Comparison of ENCODE assay signal across 24 cellular contexts in genomic region chr18:4224031-4224704, GRCh38.
DNase-seq lines count a peak whose midpoint lies in the region; ATAC-seq, FAIRE-seq and TF ChIP-seq lines count a peak whose summit lies in the region.
"Had no signal": no experiment of that assay in that cellular context is flagged by ENCODE, and none has a peak within 500 bp of the region (broad histone marks: within the 10 kb centered on the region; RNA-seq: fewer than 3 reads in every experiment).

No MANE protein-coding gene starts in this region.

- POLR2A ChIA-PET in GM12878 (lab: Charles Lee) (no interaction called here), WTC11 (lab: Charles Lee) (interaction anchor here (1.0 kb wide), 1 partner anchor 13 kb away, joined by 3 read pairs; no protein-coding TSS in a partner anchor)

- no peak for TF ChIP-seq CTCF in MM.1S (IDR thresholded peaks at IDR 0.05; ENCODE audit: low read length)
- TF ChIP-seq CTCF in GM12878 (IDR thresholded peaks at IDR 0.05 in 2 of 3, conservative IDR thresholded peaks at IDR 0.05 in 1 of 3; ENCODE audit: control insufficient read depth in 2 of 3, extremely low read depth in 1 of 3, insufficient read depth in 1 of 3, low read depth in 3 of 3, low read length in 3 of 3) = no peak
- TF ChIP-seq CTCF in WTC11 (IDR thresholded peaks at IDR 0.05) = no peak

- H3K36me3 ChIP-seq in MM.1S (replicated peaks; ENCODE audit: insufficient read depth, low read length) = no peaks in the 10 kb centered on the region
- peaks cover 0 to 2% of the 10 kb centered on the region in 2 experiments; a peak in 2 of 4 replicates for H3K36me3 ChIP-seq in GM12878 (ENCODE audit: control insufficient read depth in 2 of 2, insufficient read depth in 2 of 2, low read length in 1 of 2)
- H3K36me3 ChIP-seq: BLaER1 treated with 17β-estradiol and CSF1 and Interleukin-3, amounts not matched to agents 10 nM and 100 nM had no signal

- H3K9me2 ChIP-seq in MM.1S (replicated peaks; ENCODE audit: insufficient read depth, low read length) = no peaks in the 10 kb centered on the region

- no peak for TF ChIP-seq EP300 in GM12878 (IDR thresholded peaks at IDR 0.05; ENCODE audit: borderline replicate concordance in 1 of 2, control insufficient read depth in 1 of 2, low read depth in 2 of 2, low read length in 2 of 2)

- ATAC-seq in GM18867 (IDR thresholded peaks at IDR 0.05; ENCODE audit: unreplicated experiment) (peak; percentile 50), GM12878 (peak; percentile 82), WTC11 (no peak), GM18861 (IDR thresholded peaks at IDR 0.05; ENCODE audit: unreplicated experiment) (no peak), GM18858 (IDR thresholded peaks at IDR 0.05; ENCODE audit: unreplicated experiment) (no peak)
- ATAC-seq: A549; CD8-positive, alpha-beta T cell had no signal

- RAD21 ChIA-PET in GM12878 (lab: Charles Lee; ENCODE audit: unreplicated experiment) = interaction anchor here (1.1 to 1.5 kb wide), 2 partner anchors 53 to 117 kb away, joined by 3 to 4 read pairs; no protein-coding TSS in a partner anchor

- CTCF ChIA-PET in GM12878 (lab: Yijun Ruan, JAX) = interaction anchor here (0.6 to 1.8 kb wide), 8 partner anchors 12 to 320 kb away, joined by 3 to 4 read pairs (median 3); no protein-coding TSS in a partner anchor
- CTCF ChIA-PET in WTC11 (lab: Charles Lee) = no interaction called here

- no peak for TF ChIP-seq RAD21 in GM12878 (IDR thresholded peaks at IDR 0.05; ENCODE audit: insufficient read depth, low read depth, low read length)

- in situ Hi-C loops in GM12878 (cut with MboI) = no loop called here

- H3K4me3 Mint-ChIP-seq in WTC11 = no peak overlapping the region
- H3K4me3 Mint-ChIP-seq: B cell; CD4-positive, alpha-beta T cell; CD8-positive, alpha-beta T cell had no signal

- H3K4me3 ChIP-seq in MM.1S (ENCODE audit: low read length) (no peak overlapping the region), GM12878 (no peak overlapping the region)
- H3K4me3 ChIP-seq: A549; BLaER1 treated with 17β-estradiol and CSF1 and Interleukin-3, amounts not matched to agents 10 nM and 100 nM had no signal

- 8% methylated on average over 4 of the region's 4 CpGs for WGBS in GM12878 (ENCODE audit: insufficient coverage, insufficient replicate concordance, low lambda C conversion rate, missing lambda C conversion rate)

- intact Hi-C loops in GM12878 (cut with micrococcal nuclease; ENCODE audit: unreplicated experiment) = no loop called here

- TF ChIP-seq POLR2A in GM12878 (IDR thresholded peaks at IDR 0.05; ENCODE audit: low read depth, low read length) = no peak

- H3K27ac ChIP-seq in MM.1S (ENCODE audit: low read length) = no peak overlapping the region
- H3K27ac ChIP-seq in GM12878 (ENCODE audit: control insufficient read depth, insufficient read depth) = no peak overlapping the region
- H3K27ac ChIP-seq: 22Rv1; A549; BLaER1 treated with 17β-estradiol and CSF1 and Interleukin-3, amounts not matched to agents 10 nM and 100 nM; C4-2B had no signal

- no peak overlapping the region for H2AFZ ChIP-seq in MM.1S (ENCODE audit: low read length)
- H2AFZ ChIP-seq in GM12878 (ENCODE audit: control insufficient read depth, low read depth, low read length) = no peak overlapping the region

- no peak overlapping the region for H3K4me2 ChIP-seq in MM.1S (ENCODE audit: low read depth, low read length)
- H3K4me2 ChIP-seq in GM12878 (ENCODE audit: control insufficient read depth, insufficient read depth) = no peak overlapping the region
- H3K4me2 ChIP-seq: A549; BLaER1 treated with 17β-estradiol and CSF1 and Interleukin-3, amounts not matched to agents 10 nM and 100 nM had no signal

- no peaks in the 10 kb centered on the region for H3F3A ChIP-seq in MM.1S (ENCODE audit: insufficient read depth, low read length)

- H3K27me3 Mint-ChIP-seq in WTC11 (ENCODE audit: low read depth) = no peaks in the 10 kb centered on the region
- H3K27me3 Mint-ChIP-seq: B cell; CD4-positive, alpha-beta T cell had no signal

- BruUV-seq in GM12878 (replicated peaks; lab: Mats Ljungman, UMichigan) = no TSS peak

- no peak overlapping the region for H3K27ac Mint-ChIP-seq in WTC11
- H3K27ac Mint-ChIP-seq: B cell; CD4-positive, alpha-beta T cell; CD8-positive, alpha-beta T cell had no signal

- peaks cover 14% of the 10 kb centered on the region for H3K4me1 Mint-ChIP-seq in WTC11
- H3K4me1 Mint-ChIP-seq: B cell had no signal

- H3K27me3 ChIP-seq in MM.1S (replicated peaks; ENCODE audit: insufficient read depth, low read length) (no peaks in the 10 kb centered on the region), GM12878 (replicated peaks in 1 of 2; ENCODE audit: control insufficient read depth in 2 of 2, insufficient read depth in 2 of 2, low read length in 1 of 2) (no peaks in the 10 kb centered on the region)
- H3K27me3 ChIP-seq: BLaER1 treated with 17β-estradiol and CSF1 and Interleukin-3, amounts not matched to agents 10 nM and 100 nM had no signal

- H3K79me2 ChIP-seq in MM.1S (ENCODE audit: low read length) (no peaks in the 10 kb centered on the region), GM12878 (ENCODE audit: control insufficient read depth, insufficient read depth, low read length) (no peaks in the 10 kb centered on the region)

- no peaks in the 10 kb centered on the region for H3K9me3 ChIP-seq in MM.1S (replicated peaks; ENCODE audit: insufficient read depth, low read length)
- H3K9me3 ChIP-seq in GM12878 (replicated peaks; ENCODE audit: control insufficient read depth, insufficient read depth, low read length) = no peaks in the 10 kb centered on the region; the same call in 2 of the 3 replicates
- H3K9me3 ChIP-seq: A549, Caco-2 had no signal

- H3K36me3 Mint-ChIP-seq in WTC11 = peaks cover 1% of the 10 kb centered on the region; the same call in 1 of the 2 replicates
- H3K36me3 Mint-ChIP-seq: CD8-positive, alpha-beta T cell had no signal

- H4K20me1 ChIP-seq in MM.1S (ENCODE audit: insufficient read depth, low read length) (no peaks in the 10 kb centered on the region), GM12878 (ENCODE audit: control insufficient read depth, insufficient read depth) (no peaks in the 10 kb centered on the region)
- H4K20me1 ChIP-seq: BLaER1 treated with 17β-estradiol and CSF1 and Interleukin-3, amounts not matched to agents 10 nM and 100 nM had no signal

- FAIRE-seq in GM12878 (lab: Jason Lieb, UNC) (no peak), urothelium cell line (lab: Jason Lieb, UNC) (peak; percentile 58)
- FAIRE-seq: A549, D721Med, G401.6, GM12892, GM18507, GM19239 had no signal

- H3K9me3 Mint-ChIP-seq in WTC11 = peaks cover 9% of the 10 kb centered on the region

- H3K9ac ChIP-seq in MM.1S (ENCODE audit: low read length) (no peak overlapping the region), GM12878 (ENCODE audit: control insufficient read depth, insufficient read depth, low read length) (no peak overlapping the region)
- H3K9ac ChIP-seq: BLaER1 treated with 17β-estradiol and CSF1 and Interleukin-3, amounts not matched to agents 10 nM and 100 nM had no signal

- DNase-seq in MM.1S (peak; percentile 7), GM12878 (ENCODE audit: low read depth, low spot score) (no peak), urothelium cell line (ENCODE audit: low spot score) (no peak), WTC11 (ENCODE audit: low spot score) (no peak)
- DNase-seq: AML-193; Caco-2; Calu3; CD4-positive, alpha-beta T cell; CD8-positive, alpha-beta T cell; DMS79 treated with DMSO at 0.1 percent for 48 hours; GF-D8 had no signal

- SMC1A ChIA-PET in GM12878 (lab: Charles Lee; ENCODE audit: uncharacterized antibody, unreplicated experiment) = interaction anchor here (0.6 to 3.9 kb wide), 14 partner anchors 9 to 1009 kb away, joined by 3 to 22 read pairs (median 5); no protein-coding TSS in a partner anchor

- H3K4me1 ChIP-seq in MM.1S (ENCODE audit: low read length) = no peaks in the 10 kb centered on the region
- no peaks in the 10 kb centered on the region for H3K4me1 ChIP-seq in GM12878 (ENCODE audit: control insufficient read depth, insufficient read depth, low read length)
- H3K4me1 ChIP-seq: A549; BLaER1 treated with 17β-estradiol and CSF1 and Interleukin-3, amounts not matched to agents 10 nM and 100 nM; Caco-2 had no signal

TF ChIP-seq in GM12878, 131 proteins besides CTCF, POLR2A, EP300 and RAD21:
- TF ChIP-seq FOXM1 (IDR thresholded peaks at IDR 0.05; ENCODE audit: low read depth, low read length) (no peak), MEF2A (IDR thresholded peaks at IDR 0.05; ENCODE audit: insufficient read depth, low read depth, low read length) (no peak)
TF ChIP-seq in GM12878: peak in this region for 0.

TF ChIP-seq in WTC11, 78 proteins besides CTCF, POLR2A, EP300 and RAD21:
- TF ChIP-seq, protein P1, sequence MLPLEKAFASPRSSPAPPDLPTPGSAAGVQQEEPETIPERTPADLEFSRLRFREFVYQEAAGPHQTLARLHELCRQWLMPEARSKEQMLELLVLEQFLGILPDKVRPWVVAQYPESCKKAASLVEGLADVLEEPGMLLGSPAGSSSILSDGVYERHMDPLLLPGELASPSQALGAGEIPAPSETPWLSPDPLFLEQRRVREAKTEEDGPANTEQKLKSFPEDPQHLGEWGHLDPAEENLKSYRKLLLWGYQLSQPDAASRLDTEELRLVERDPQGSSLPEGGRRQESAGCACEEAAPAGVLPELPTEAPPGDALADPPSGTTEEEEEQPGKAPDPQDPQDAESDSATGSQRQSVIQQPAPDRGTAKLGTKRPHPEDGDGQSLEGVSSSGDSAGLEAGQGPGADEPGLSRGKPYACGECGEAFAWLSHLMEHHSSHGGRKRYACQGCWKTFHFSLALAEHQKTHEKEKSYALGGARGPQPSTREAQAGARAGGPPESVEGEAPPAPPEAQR (CRISPR knock-in tag; IDR thresholded peaks at IDR 0.05) = no peak

Comparison
In these comparisons a context has a peak if more than half of its experiments do, and no peak if none do; other contexts are left out.
1. ATAC-seq: peak in GM18867 (single experiment) and GM12878 (single experiment); none in WTC11 (single experiment), GM18861 (single experiment) and GM18858 (single experiment).